Comparison of ENCODE assay signal across 8 cellular contexts in the genomic region with DNA sequence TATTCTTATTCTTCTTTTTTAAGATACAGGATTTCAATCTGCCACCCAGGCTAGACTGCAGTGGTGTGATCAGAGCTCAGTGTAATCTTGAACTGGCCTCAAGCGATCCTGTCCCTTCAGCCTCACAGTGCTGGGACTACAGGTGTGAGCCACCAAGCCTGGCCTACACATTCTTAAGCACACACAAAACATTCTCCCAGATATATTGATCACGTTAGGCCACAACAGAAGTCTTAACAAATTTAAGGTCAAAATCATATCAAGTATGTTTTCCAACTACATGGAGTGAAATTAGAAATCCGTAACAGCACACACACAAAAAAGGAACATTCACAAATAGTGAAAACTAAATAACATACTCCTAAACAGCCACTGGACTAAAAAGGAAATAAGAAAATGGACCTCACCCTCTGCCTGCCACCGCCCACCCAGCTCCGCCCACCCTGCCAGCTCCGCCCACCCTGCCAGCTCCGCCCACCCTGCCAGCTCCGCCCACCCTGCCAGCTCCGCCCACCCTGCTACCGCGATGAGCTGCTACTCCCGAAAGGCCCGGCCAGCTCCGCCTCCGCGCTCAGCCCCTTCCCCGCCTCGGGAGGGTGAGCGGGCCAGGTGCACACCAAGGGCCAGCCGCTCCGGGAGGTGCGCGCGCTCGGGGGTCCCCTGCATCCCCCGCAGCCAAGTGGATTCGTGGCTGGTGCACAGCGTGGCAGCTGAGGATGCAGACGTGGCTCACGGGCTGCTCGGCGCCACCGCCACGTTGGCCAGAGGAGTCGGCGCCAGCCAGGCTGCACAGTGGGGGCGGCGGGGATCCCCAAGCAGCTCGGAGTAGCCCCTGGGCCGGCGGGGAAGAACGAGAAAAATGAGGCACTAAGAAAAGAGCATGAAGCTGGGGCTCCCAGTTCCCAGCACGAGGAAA. TPM values are rescaled to one million over a fixed set of nuclear protein-coding genes. Genes with fewer than 3 reads are reported as not detected.
A peak's percentile ranks its signal among the peaks of the same experiment; 100 is the strongest.
DNase-seq lines count a peak whose midpoint lies in the region; ATAC-seq, FAIRE-seq and TF ChIP-seq lines count a peak whose summit lies in the region.

No MANE protein-coding gene starts in this region.

- TF ChIP-seq CTCF in activated B cell treated with CpG ODN at 0.5 μM for 24 hours (IDR thresholded peaks at IDR 0.05) (no peak), bronchial epithelial cell (IDR thresholded peaks at IDR 0.05; ENCODE audit: insufficient read depth, low read length, severe bottlenecking) (no peak)

- FAIRE-seq in bronchial epithelial cell (lab: Jason Lieb, UNC), result no peak

- CTCF ChIA-PET in activated B cell treated with CpG ODN at 0.5 μM for 24 hours (lab: Charles Lee), result interaction anchor here (1.0 to 3.3 kb wide), 3 partner anchors 11 to 39 kb away, joined by 3 to 14 read pairs (median 4); no protein-coding TSS in a partner anchor

- peaks cover 11% of the 10 kb centered on the region for H3K36me3 Mint-ChIP-seq in activated B cell treated with CpG ODN at 0.5 μM for 24 hours (ENCODE audit: low read depth)

- H3K27me3 ChIP-seq in MG63 (no peaks in the 10 kb centered on the region), bronchial epithelial cell (ENCODE audit: control insufficient read depth, insufficient read depth, low read length) (no peaks in the 10 kb centered on the region)

- peak overlapping the region; percentile 60 for H3K4me3 ChIP-seq in MG63
- peak overlapping the region; percentile 63 for H3K4me3 ChIP-seq in bronchial epithelial cell (ENCODE audit: low read depth, low read length)

- DNase-seq in ELR (ENCODE audit: low read depth) (peak; percentile 57), MG63 (peak; percentile 80), activated B cell treated with CpG ODN at 0.5 μM for 24 hours (peak; percentile 77), bronchial epithelial cell (ENCODE audit: low read depth) (peak; percentile 35), iris pigment epithelial cell (ENCODE audit: low read depth) (peak; percentile 71), NCI-H446 (lab: John Stamatoyannopoulos, UW) (no peak)
- peak; percentile 72 for DNase-seq in stimulated activated CD4-positive, alpha-beta T cell treated with anti-CD3 and anti-CD28 coated beads, Interleukin-12 subunit alpha, Interleukin-12 subunit beta, amount 100 ng/mL, for 4 hours

- peaks cover 15% of the 10 kb centered on the region for H3K9me3 Mint-ChIP-seq in activated B cell treated with CpG ODN at 0.5 μM for 24 hours

- POLR2A ChIA-PET in activated B cell treated with CpG ODN at 0.5 μM for 24 hours (lab: Charles Lee), result interaction anchor here (0.6 to 3.4 kb wide), 7 partner anchors 11 to 184 kb away, joined by 3 to 26 read pairs (median 4); a partner anchor contains a TSS

- peak overlapping the region; percentile 84 for H3K4me3 Mint-ChIP-seq in activated B cell treated with CpG ODN at 0.5 μM for 24 hours

- H3K4me1 Mint-ChIP-seq in activated B cell treated with CpG ODN at 0.5 μM for 24 hours, result peaks cover 57% of the 10 kb centered on the region

- H3K9me3 ChIP-seq in MG63, result peaks cover 10% of the 10 kb centered on the region

- ATAC-seq in GM21786 (IDR thresholded peaks at IDR 0.05; ENCODE audit: unreplicated experiment) (peak; percentile 75), activated B cell treated with CpG ODN at 0.5 μM for 24 hours (ENCODE audit: low read depth) (peak; percentile 93)

- intact Hi-C loops in activated B cell treated with CpG ODN at 0.5 μM for 24 hours (cut with micrococcal nuclease), result loop anchor here (1.0 to 10.0 kb wide), 10 partner anchors 12 to 1815 kb away; a partner anchor contains a TSS

- H3K27ac Mint-ChIP-seq in activated B cell treated with CpG ODN at 0.5 μM for 24 hours, result peak overlapping the region; percentile 86

- no peaks in the 10 kb centered on the region for H3K27me3 Mint-ChIP-seq in activated B cell treated with CpG ODN at 0.5 μM for 24 hours

- H3K36me3 ChIP-seq in MG63 (peaks cover 1% of the 10 kb centered on the region), bronchial epithelial cell (ENCODE audit: control insufficient read depth, insufficient read depth, low read length) (no peaks in the 10 kb centered on the region)

RNA-seq across cellular contexts. Expression of a gene that starts 41.2 kb away (rescaled TPM):
- total RNA-seq in MG63 (2014; rRNA removed; shearing (Covaris generic); ENCODE audit: low replicate concordance), result 13.6 and 32.5 TPM in 2 replicates
- total RNA-seq in activated B cell treated with CpG ODN at 0.5 μM for 24 hours (15.6 and 16.6 TPM in 2 replicates), bronchial epithelial cell (5.3 and 7.6 TPM in 2 replicates)

RNA-seq across cellular contexts. Expression of a gene that starts 41.6 kb away (rescaled TPM):
- 0.10 and 0.64 TPM in 2 replicates for total RNA-seq in MG63 (2014; rRNA removed; shearing (Covaris generic); ENCODE audit: low replicate concordance)
- total RNA-seq in activated B cell treated with CpG ODN at 0.5 μM for 24 hours, result 0.20 and 0.55 TPM in 2 replicates
- under 0.01 TPM in 1 of 2 replicates, not detected in the other for total RNA-seq in bronchial epithelial cell

Comparison
In these comparisons a context has a peak if more than half of its experiments do, and no peak if none do; other contexts are left out.
1. DNase-seq: peak in ELR (single experiment), MG63 (single experiment), activated B cell treated with CpG ODN at 0.5 μM for 24 hours (single experiment), bronchial epithelial cell (single experiment), iris pigment epithelial cell (single experiment) and stimulated activated CD4-positive, alpha-beta T cell treated with anti-CD3 and anti-CD28 coated beads, Interleukin-12 subunit alpha, Interleukin-12 subunit beta, amount 100 ng/mL, for 4 hours (single experiment); none in NCI-H446 (0 of 2).